Comparison of ENCODE assay signal across 8 cellular contexts in the genomic region with DNA sequence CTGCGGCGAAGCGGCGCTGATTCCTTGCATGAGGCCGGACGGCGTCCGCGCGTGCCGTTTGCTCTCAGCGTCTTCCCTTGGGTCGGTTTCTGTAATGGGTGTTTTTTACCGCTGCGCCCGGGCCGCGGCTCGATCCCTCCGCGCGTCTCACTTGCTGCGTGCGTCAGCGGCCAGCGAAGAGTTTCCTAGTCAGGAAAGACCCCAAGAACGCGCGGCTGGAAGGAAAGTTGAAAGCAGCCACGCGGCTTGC.
DNase-seq lines count a peak whose midpoint lies in the region; TF ChIP-seq lines count a peak whose summit lies in the region.

No MANE protein-coding gene starts in this region.

- H3K36me3 ChIP-seq in CD4-positive, alpha-beta memory T cell (ENCODE audit: insufficient read depth, low read length) = no peaks in the 10 kb centered on the region
- no peaks in the 10 kb centered on the region for H3K36me3 ChIP-seq in esophagus muscularis mucosa

- TF ChIP-seq POLR2A in esophagus muscularis mucosa (IDR thresholded peaks at IDR 0.05; ENCODE audit: low read depth) = no peak

- peaks cover 27 to 68% (median 45%) of the 10 kb centered on the region in 4 donors for H3K4me1 Mint-ChIP-seq in CD4-positive, alpha-beta memory T cell
- H3K4me1 Mint-ChIP-seq in nephron = peaks cover 28% of the 10 kb centered on the region

- TF ChIP-seq CTCF in esophagus muscularis mucosa (IDR thresholded peaks at IDR 0.05) (no peak), nephron (IDR thresholded peaks at IDR 0.05; ENCODE audit: unreplicated experiment in 3 of 3) (no peak)

- H3K9me3 Mint-ChIP-seq in CD4-positive, alpha-beta memory T cell = peaks cover 0 to 4% (median 0%) of the 10 kb centered on the region in 8 donors
- H3K9me3 Mint-ChIP-seq in nephron = no peaks in the 10 kb centered on the region

- peak in 1 of 5 donors; percentile 77 for DNase-seq in CD4-positive, alpha-beta memory T cell
- DNase-seq in GOT3 (lab: John Stamatoyannopoulos, UW) = peak; percentile 68
- DNase-seq in NCI-H1105 treated with DMSO at 0.1 percent for 48 hours (lab: John Stamatoyannopoulos, UW) = peak; percentile 20
- DNase-seq in activated CD8-positive, alpha-beta memory T cell treated with anti-CD3 and anti-CD28 coated beads for 48 hours (ENCODE audit: low read depth in 2 of 3, low spot score in 2 of 3) = peak; percentile 32 to 52 (median 33)
- peak; percentile 90 for DNase-seq in esophagus muscularis mucosa (ENCODE audit: extremely low spot score)
- DNase-seq in pons (ENCODE audit: low spot score) = no peak
- DNase-seq in amygdala (lab: John Stamatoyannopoulos, UW) = no peak

- peak overlapping the region; percentile 85 to 95 (median 90) for H3K4me3 Mint-ChIP-seq in CD4-positive, alpha-beta memory T cell
- H3K4me3 Mint-ChIP-seq in nephron = peak overlapping the region; percentile 90 to 95 (median 94)

- peaks cover 0 to 1% of the 10 kb centered on the region in 2 donors for H3K27me3 Mint-ChIP-seq in CD4-positive, alpha-beta memory T cell
- H3K27me3 Mint-ChIP-seq in nephron (ENCODE audit: low read depth) = peaks cover 76% of the 10 kb centered on the region

- CTCF ChIA-PET in CD4-positive, alpha-beta memory T cell (lab: Charles Lee; ENCODE audit: partially characterized antibody) = interaction anchor here (0.8 to 10.8 kb wide), 25 partner anchors 9 to 950 kb away, joined by 3 to 108 read pairs (median 4); a partner anchor contains a TSS

- POLR2A ChIA-PET in CD4-positive, alpha-beta memory T cell (lab: Charles Lee; ENCODE audit: partially characterized antibody) = interaction anchor here (1.1 to 13.4 kb wide), 16 partner anchors 15 to 516 kb away, joined by 3 to 280 read pairs (median 13); a partner anchor contains a TSS

- peaks cover 69% of the 10 kb centered on the region for H3K4me1 ChIP-seq in CD4-positive, alpha-beta memory T cell (ENCODE audit: insufficient read depth, low read length)
- H3K4me1 ChIP-seq in esophagus muscularis mucosa = peaks cover 30 to 55% (median 53%) of the 10 kb centered on the region in 4 donors

- peaks cover 0 to 10% of the 10 kb centered on the region in 2 donors for H3K36me3 Mint-ChIP-seq in CD4-positive, alpha-beta memory T cell
- no peaks in the 10 kb centered on the region for H3K36me3 Mint-ChIP-seq in nephron (ENCODE audit: low read depth)

- no peaks in the 10 kb centered on the region for H3K9me3 ChIP-seq in CD4-positive, alpha-beta memory T cell (ENCODE audit: control insufficient read depth in 1 of 2, low read length in 2 of 2)
- no peaks in the 10 kb centered on the region for H3K9me3 ChIP-seq in esophagus muscularis mucosa

- no CpG with 5 or more reads among the region's 31 CpGs for WGBS in esophagus muscularis mucosa

- intact Hi-C loops in CD4-positive, alpha-beta memory T cell (cut with micrococcal nuclease) = loop anchor here (1.0 to 2.0 kb wide), 6 partner anchors 46 to 316 kb away; no protein-coding TSS in a partner anchor
- intact Hi-C loops in esophagus muscularis mucosa (cut with DNase I) = loop anchor here (5.0 to 10.0 kb wide), 3 partner anchors 142 to 1436 kb away; a partner anchor contains a TSS

- H3K27ac ChIP-seq in CD4-positive, alpha-beta memory T cell (ENCODE audit: low read depth, low read length) = peak overlapping the region; percentile 75
- H3K27ac ChIP-seq in esophagus muscularis mucosa (replicated peaks in 1 of 4) = peak overlapping the region; percentile 72 to 90 (median 82)

- peak overlapping the region in 1 of 2 donors; percentile 52 for H3K4me3 ChIP-seq in CD4-positive, alpha-beta memory T cell (ENCODE audit: low read length in 2 of 2)
- peak overlapping the region; percentile 68 to 77 (median 73) for H3K4me3 ChIP-seq in esophagus muscularis mucosa

- H3K27me3 ChIP-seq in CD4-positive, alpha-beta memory T cell (ENCODE audit: insufficient read depth, low read length) = no peaks in the 10 kb centered on the region
- peaks cover 17 to 86% (median 55%) of the 10 kb centered on the region in 4 donors for H3K27me3 ChIP-seq in esophagus muscularis mucosa

- H3K27ac Mint-ChIP-seq in CD4-positive, alpha-beta memory T cell = peak overlapping the region; percentile 81 to 94 (median 90)
- peak overlapping the region; percentile 81 to 93 (median 84) for H3K27ac Mint-ChIP-seq in nephron

- TF ChIP-seq EP300 in esophagus muscularis mucosa (IDR thresholded peaks at IDR 0.05) = no peak

Comparison
In these comparisons a context has a peak if more than half of its experiments do, and no peak if none do; other contexts are left out.
1. DNase-seq: peak in GOT3 (single experiment), NCI-H1105 treated with DMSO at 0.1 percent for 48 hours (single experiment), activated CD8-positive, alpha-beta memory T cell treated with anti-CD3 and anti-CD28 coated beads for 48 hours (3 of 3) and esophagus muscularis mucosa (single experiment); none in pons (single experiment) and amygdala (0 of 56).